24 cellular contexts compared by ENCODE assay signal in the genomic region with DNA sequence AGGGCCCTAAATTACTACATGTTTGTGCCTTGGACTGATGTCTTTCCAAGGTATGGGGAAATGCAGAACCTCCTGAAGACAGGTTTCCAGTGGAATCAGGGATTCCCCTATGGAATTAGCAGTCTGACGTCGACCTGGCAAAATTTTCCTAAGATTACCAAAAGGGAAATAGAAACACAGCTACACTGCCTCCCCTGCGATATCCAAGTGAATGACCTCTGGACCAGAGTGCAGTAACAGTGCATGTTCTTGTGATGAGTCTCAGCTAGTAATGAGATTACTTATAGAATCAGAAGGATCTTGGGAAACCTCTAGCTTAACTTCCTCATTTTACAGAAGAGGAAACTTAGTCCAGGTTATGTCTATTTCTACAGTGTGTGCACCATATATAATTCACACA.
"Had no signal": no experiment of that assay in that cellular context is flagged by ENCODE, and none has a peak within 500 bp of the region (broad histone marks: within the 10 kb centered on the region; RNA-seq: fewer than 3 reads in every experiment).

No MANE protein-coding gene starts in this region.

- H3K9me3 ChIP-seq: gastroesophageal sphincter, heart left ventricle, mucosa of descending colon, ovary, psoas muscle, testis, upper lobe of left lung had no signal

- H3K4me3 ChIP-seq: gastroesophageal sphincter, heart left ventricle, mucosa of descending colon, ovary, psoas muscle, skin epidermis, testis, upper lobe of left lung had no signal

- DNase-seq: activated CD4-positive, alpha-beta T cell treated with anti-CD3 and anti-CD28 coated beads for 1 hour; activated CD8-positive, alpha-beta memory T cell treated with anti-CD3 and anti-CD28 coated beads for 24 hours; activated CD8-positive, alpha-beta memory T cell treated with anti-CD3 and anti-CD28 coated beads, Interleukin-2, amount 50 U/mL, for 48 hours; activated effector memory CD4-positive, alpha-beta T cell treated with Interleukin-2 at 50 U/mL for 16 hours; activated naive CD4-positive, alpha-beta T cell treated with anti-CD3 and anti-CD28 coated beads, Interleukin-2, amount 10 ng/mL, durations not matched to agents 7 days and 5 days; activated naive CD8-positive, alpha-beta T cell treated with anti-CD3 and anti-CD28 coated beads, Interleukin-2, amount 50 U/mL, for 24 hours; activated T-cell treated with anti-CD3 and anti-CD28 coated beads, Interleukin-2, amount 50 U/mL, for 48 hours; anterior cingulate cortex; brain microvascular endothelial cell; central memory CD4-positive, alpha-beta T cell; cortex of kidney; heart left ventricle; mucosa of descending colon; naive B cell; ovary; psoas muscle; right cardiac atrium; stimulated activated CD4-positive, alpha-beta T cell treated with anti-CD3 and anti-CD28 coated beads, Interleukin-4, amount 100 ng/mL, for 1 hour; T1000; testis; upper lobe of left lung; WERI-Rb-1 had no signal

- H3K27me3 ChIP-seq: brain microvascular endothelial cell, gastroesophageal sphincter, heart left ventricle, ovary, testis, upper lobe of left lung had no signal

- H3K36me3 ChIP-seq: brain microvascular endothelial cell, gastroesophageal sphincter, heart left ventricle, ovary, upper lobe of left lung, WERI-Rb-1 had no signal

- H3K4me1 ChIP-seq: gastroesophageal sphincter, heart left ventricle, psoas muscle, testis, upper lobe of left lung had no signal

- H3K27ac ChIP-seq: brain microvascular endothelial cell, gastroesophageal sphincter, heart left ventricle, ovary, psoas muscle, skin epidermis, testis, upper lobe of left lung, WERI-Rb-1 had no signal
